ENCODE assay signal across 8 cellular contexts in the genomic region with DNA sequence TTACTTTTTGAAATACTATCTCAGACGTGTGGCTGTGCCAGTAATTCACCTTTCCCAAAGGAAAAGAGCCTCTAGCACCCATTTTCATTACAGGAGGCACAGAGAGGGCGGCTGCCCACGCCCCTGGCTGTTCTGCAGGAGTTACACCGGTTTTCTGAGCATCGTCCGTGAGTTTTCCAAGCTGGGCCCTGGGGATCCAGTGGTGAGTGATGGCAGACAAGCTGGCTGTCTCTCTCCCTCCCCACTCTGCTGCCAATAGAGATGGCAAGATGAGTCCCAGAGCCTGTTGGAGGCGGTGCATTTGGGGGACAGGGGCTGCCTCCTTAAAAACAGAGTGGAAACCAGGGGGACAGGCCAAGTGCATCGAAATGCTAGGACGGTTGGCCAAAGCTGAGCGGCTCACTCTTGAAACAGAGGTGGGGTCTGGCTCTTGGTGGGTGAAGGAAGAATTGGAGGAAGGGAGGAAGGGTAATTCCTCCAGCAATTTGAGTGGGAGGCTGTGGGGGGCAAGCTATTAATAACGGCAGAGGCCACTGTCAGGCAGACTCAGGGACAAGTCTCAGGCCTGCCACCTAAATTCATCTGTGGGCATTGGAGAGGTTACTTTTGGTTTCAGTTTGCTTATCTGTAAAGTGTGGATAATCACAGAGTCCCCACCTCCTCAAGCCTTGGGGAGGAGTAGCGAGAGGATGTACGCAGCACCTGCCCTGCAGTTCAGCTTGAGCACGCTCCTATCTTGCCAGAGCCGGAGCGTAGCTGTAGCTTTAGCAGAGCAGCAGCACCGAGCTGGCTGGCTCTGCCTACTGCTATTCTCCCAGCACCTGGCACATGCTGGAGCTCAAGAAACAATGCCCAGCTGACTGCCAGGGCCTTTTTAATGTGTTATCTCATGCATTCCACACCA. TPM values are rescaled to one million over a fixed set of nuclear protein-coding genes. Genes with fewer than 3 reads are reported as not detected.
DNase-seq lines count a peak whose midpoint lies in the region; ATAC-seq and TF ChIP-seq lines count a peak whose summit lies in the region.

No MANE protein-coding gene starts in this region.

- H3K4me3 Mint-ChIP-seq in activated CD8-positive, alpha-beta memory T cell treated with anti-CD3 and anti-CD28 coated beads, Interleukin-2, amount 10 ng/mL, durations not matched to agents 7 days and 5 days: peak overlapping the region; percentile 63
- peak overlapping the region; percentile 72 for H3K4me3 Mint-ChIP-seq in stimulated activated naive CD8-positive, alpha-beta T cell treated with anti-CD3 and anti-CD28 coated beads, Interleukin-15, Interleukin-2, amounts not matched to agents 100 ng/mL and 50 ng/mL, for 24 hours
- H3K4me3 Mint-ChIP-seq in progenitor cell of endocrine pancreas (ENCODE audit: low read depth): no peak overlapping the region

- peak overlapping the region; percentile 100 for H3K27ac Mint-ChIP-seq in activated CD8-positive, alpha-beta memory T cell treated with anti-CD3 and anti-CD28 coated beads, Interleukin-2, amount 10 ng/mL, durations not matched to agents 7 days and 5 days
- H3K27ac Mint-ChIP-seq in stimulated activated naive CD8-positive, alpha-beta T cell treated with anti-CD3 and anti-CD28 coated beads, Interleukin-15, Interleukin-2, amounts not matched to agents 100 ng/mL and 50 ng/mL, for 24 hours: peak overlapping the region; percentile 90
- H3K27ac Mint-ChIP-seq in progenitor cell of endocrine pancreas: no peak overlapping the region

- no peaks in the 10 kb centered on the region for H3K27me3 Mint-ChIP-seq in activated CD8-positive, alpha-beta memory T cell treated with anti-CD3 and anti-CD28 coated beads, Interleukin-2, amount 10 ng/mL, durations not matched to agents 7 days and 5 days
- no peaks in the 10 kb centered on the region for H3K27me3 Mint-ChIP-seq in stimulated activated naive CD8-positive, alpha-beta T cell treated with anti-CD3 and anti-CD28 coated beads, Interleukin-15, Interleukin-2, amounts not matched to agents 100 ng/mL and 50 ng/mL, for 24 hours
- peaks cover 29% of the 10 kb centered on the region for H3K27me3 Mint-ChIP-seq in progenitor cell of endocrine pancreas

- ATAC-seq in GM21515 (IDR thresholded peaks at IDR 0.05; ENCODE audit: unreplicated experiment): peak; percentile 57
- ATAC-seq in activated CD8-positive, alpha-beta memory T cell treated with anti-CD3 and anti-CD28 coated beads, Interleukin-2, amount 10 ng/mL, durations not matched to agents 7 days and 5 days: peak; percentile 92

- TF ChIP-seq CTCF in GM10266 (IDR thresholded peaks at IDR 0.05; ENCODE audit: control insufficient read depth, insufficient read depth, low read depth, missing control alignments): no peak
- TF ChIP-seq CTCF in progenitor cell of endocrine pancreas (IDR thresholded peaks at IDR 0.05; ENCODE audit: unreplicated experiment): no peak

- CTCF ChIA-PET in activated CD8-positive, alpha-beta memory T cell treated with anti-CD3 and anti-CD28 coated beads, Interleukin-2, amount 10 ng/mL, durations not matched to agents 7 days and 5 days (lab: Charles Lee): interaction anchor here (0.8 to 19.2 kb wide), 13 partner anchors 10 to 740 kb away, joined by 3 to 571 read pairs (median 5); a partner anchor contains a TSS

- H3K9me3 Mint-ChIP-seq in activated CD8-positive, alpha-beta memory T cell treated with anti-CD3 and anti-CD28 coated beads, Interleukin-2, amount 10 ng/mL, durations not matched to agents 7 days and 5 days (ENCODE audit: low read depth): peaks cover 2% of the 10 kb centered on the region
- no peaks in the 10 kb centered on the region for H3K9me3 Mint-ChIP-seq in stimulated activated naive CD8-positive, alpha-beta T cell treated with anti-CD3 and anti-CD28 coated beads, Interleukin-15, Interleukin-2, amounts not matched to agents 100 ng/mL and 50 ng/mL, for 24 hours
- H3K9me3 Mint-ChIP-seq in progenitor cell of endocrine pancreas (ENCODE audit: low read depth): peaks cover 4% of the 10 kb centered on the region

- H3K4me1 Mint-ChIP-seq in activated CD8-positive, alpha-beta memory T cell treated with anti-CD3 and anti-CD28 coated beads, Interleukin-2, amount 10 ng/mL, durations not matched to agents 7 days and 5 days: peaks cover 55% of the 10 kb centered on the region
- H3K4me1 Mint-ChIP-seq in stimulated activated naive CD8-positive, alpha-beta T cell treated with anti-CD3 and anti-CD28 coated beads, Interleukin-15, Interleukin-2, amounts not matched to agents 100 ng/mL and 50 ng/mL, for 24 hours (ENCODE audit: low read depth): peaks cover 52% of the 10 kb centered on the region
- H3K4me1 Mint-ChIP-seq in progenitor cell of endocrine pancreas (ENCODE audit: low read depth): peaks cover 8% of the 10 kb centered on the region

- H3K36me3 Mint-ChIP-seq in activated CD8-positive, alpha-beta memory T cell treated with anti-CD3 and anti-CD28 coated beads, Interleukin-2, amount 10 ng/mL, durations not matched to agents 7 days and 5 days: peaks cover 29% of the 10 kb centered on the region
- no peaks in the 10 kb centered on the region for H3K36me3 Mint-ChIP-seq in stimulated activated naive CD8-positive, alpha-beta T cell treated with anti-CD3 and anti-CD28 coated beads, Interleukin-15, Interleukin-2, amounts not matched to agents 100 ng/mL and 50 ng/mL, for 24 hours (ENCODE audit: low read depth)
- no peaks in the 10 kb centered on the region for H3K36me3 Mint-ChIP-seq in progenitor cell of endocrine pancreas (ENCODE audit: insufficient read depth)

- DNase-seq in GM10266 (ENCODE audit: extremely low spot score): peak; percentile 71
- DNase-seq in LoVo (ENCODE audit: low spot score): peak; percentile 45
- DNase-seq in activated CD8-positive, alpha-beta memory T cell treated with anti-CD3 and anti-CD28 coated beads, Interleukin-2, amount 10 ng/mL, durations not matched to agents 7 days and 5 days: peak; percentile 91
- DNase-seq in inferior parietal cortex (ENCODE audit: extremely low spot score): peak; percentile 27
- DNase-seq in NCI-H1048 (lab: John Stamatoyannopoulos, UW): no peak
- DNase-seq in progenitor cell of endocrine pancreas (ENCODE audit: low spot score, unreplicated experiment): no peak

RNA-seq across cellular contexts. Expression of a gene that starts 7.5 kb away (rescaled TPM):
- total RNA-seq in activated CD8-positive, alpha-beta memory T cell treated with anti-CD3 and anti-CD28 coated beads, Interleukin-2, amount 10 ng/mL, durations not matched to agents 7 days and 5 days: under 1 TPM in 1 of 2 experiments, not detected in 1; 0.06 TPM
- 0.82 and 1.6 TPM in 2 replicates for total RNA-seq in progenitor cell of endocrine pancreas

Comparison
In these comparisons a context has a peak if more than half of its experiments do, and no peak if none do; other contexts are left out.
1. DNase-seq: peak in GM10266 (single experiment), LoVo (single experiment), activated CD8-positive, alpha-beta memory T cell treated with anti-CD3 and anti-CD28 coated beads, Interleukin-2, amount 10 ng/mL, durations not matched to agents 7 days and 5 days (single experiment) and inferior parietal cortex (single experiment); none in NCI-H1048 (single experiment) and progenitor cell of endocrine pancreas (single experiment).